In the genomic region with DNA sequence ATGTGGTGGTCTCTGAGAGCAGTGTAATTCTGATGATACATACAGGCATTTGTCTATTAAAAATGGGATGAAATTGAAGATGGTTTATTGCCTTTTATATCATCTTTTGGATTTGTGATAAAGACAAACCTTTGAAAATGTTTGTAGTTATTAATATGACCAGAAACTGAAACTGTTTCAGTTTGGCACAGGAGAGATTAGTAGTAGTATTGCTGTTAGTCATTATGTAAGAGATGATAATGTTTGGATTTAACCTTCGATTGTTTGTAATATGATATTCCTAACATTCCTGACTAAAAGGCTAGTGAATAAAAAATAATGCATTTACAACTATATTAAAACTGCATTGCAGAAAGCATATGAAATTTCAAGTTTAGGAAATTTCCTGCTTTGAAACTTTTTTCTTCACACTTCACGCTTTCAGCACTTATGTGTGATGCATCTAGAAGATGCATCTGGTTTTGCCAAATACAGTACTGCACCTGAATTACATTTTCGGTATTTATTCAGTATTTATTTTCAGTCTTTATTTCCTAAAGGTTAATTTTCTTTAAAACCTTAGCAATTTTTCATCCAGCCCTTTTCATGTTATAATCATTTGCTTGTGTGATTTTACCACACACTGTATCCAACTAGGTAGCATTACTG, we compare ENCODE assay signal across 16 cellular contexts. TPM values are rescaled to one million over a fixed set of nuclear protein-coding genes. Genes with fewer than 3 reads are reported as not detected.
DNase-seq lines count a peak whose midpoint lies in the region; ATAC-seq and TF ChIP-seq lines count a peak whose summit lies in the region.
"Had no signal": no experiment of that assay in that cellular context is flagged by ENCODE, and none has a peak within 500 bp of the region (broad histone marks: within the 10 kb centered on the region; RNA-seq: fewer than 3 reads in every experiment).

No MANE protein-coding gene starts in this region.

- H3K9ac ChIP-seq in KMS-11 = no peak overlapping the region

- H3K9me3 ChIP-seq in psoas muscle = no peaks in the 10 kb centered on the region

- H3K4me2 ChIP-seq in KMS-11 = 0 out of 2 replicates have a peak overlapping the region, but pooled peaks have one; percentile 27

- intact Hi-C loops in psoas muscle (cut with DNase I) = no loop called here

- H3K36me3 ChIP-seq in KMS-11 (ENCODE audit: insufficient read depth) (no peaks in the 10 kb centered on the region), psoas muscle (ENCODE audit: insufficient read depth in 1 of 2, low read depth in 1 of 2) (no peaks in the 10 kb centered on the region)
- H3K36me3 ChIP-seq: cardiac muscle cell, thoracic aorta had no signal

- H3K27me3 ChIP-seq in KMS-11 (ENCODE audit: insufficient read depth, low read depth) (no peaks in the 10 kb centered on the region), psoas muscle (ENCODE audit: insufficient read depth in 3 of 3, low read length in 2 of 3) (no peaks in the 10 kb centered on the region)
- H3K27me3 ChIP-seq: cardiac muscle cell had no signal

- H4K20me1 ChIP-seq in KMS-11 (ENCODE audit: insufficient read depth) = no peaks in the 10 kb centered on the region

- peaks cover 22% of the 10 kb centered on the region; the same call in 1 of the 2 replicates for H3K79me2 ChIP-seq in KMS-11 (ENCODE audit: insufficient read depth, low read depth)

- ATAC-seq in psoas muscle (no peak), GM21423 (IDR thresholded peaks at IDR 0.05; ENCODE audit: unreplicated experiment) (no peak), HG03378 (IDR thresholded peaks at IDR 0.05; ENCODE audit: unreplicated experiment) (no peak)
- ATAC-seq: activated CD8-positive, alpha-beta T cell treated with anti-CD3 and anti-CD28 coated beads for 36 hours had no signal

- DNase-seq in GM10266 (ENCODE audit: extremely low spot score) = peak; percentile 24
- peak; percentile 31 for DNase-seq in choroid plexus epithelial cell (ENCODE audit: low read depth)
- DNase-seq in psoas muscle = no peak
- DNase-seq in KBM-7 = no peak
- DNase-seq in cerebellar cortex (ENCODE audit: low spot score) = no peak
- DNase-seq: activated effector memory CD4-positive, alpha-beta T cell treated with Interleukin-2 at 50 U/mL for 16 hours; islet precursor cell; NCI-H1417 treated with DMSO at 0.1 percent for 48 hours; NCI-H2227 treated with DMSO at 0.1 percent for 48 hours; posterior cingulate gyrus had no signal

- WGBS in psoas muscle, 3 donors = 51 to 63% (median 54%) methylated on average over 3 of the region's 3 CpGs

- no peak overlapping the region for H2AFZ ChIP-seq in KMS-11 (ENCODE audit: low read depth)

- H3K4me1 ChIP-seq in KMS-11 (ENCODE audit: low read depth, poor library complexity, severe bottlenecking) = peaks cover 12% of the 10 kb centered on the region
- peaks cover 55% of the 10 kb centered on the region for H3K4me1 ChIP-seq in psoas muscle

- H3K27ac ChIP-seq in KMS-11 (no peak overlapping the region), psoas muscle (peak overlapping the region; percentile 44)
- H3K27ac ChIP-seq: cardiac muscle cell, thoracic aorta had no signal

- in situ Hi-C loops in KBM-7 (cut with MboI; ENCODE audit: low pct_unique_long_range_greater_than_20kb, low sequenced_read_pairs) = no loop called here

- H3K4me3 ChIP-seq in KMS-11 (IDR thresholded peaks at IDR 0.05; ENCODE audit: insufficient read depth, low read depth, low read length) = no peak overlapping the region
- H3K4me3 ChIP-seq in choroid plexus epithelial cell (ENCODE audit: low read depth, low read length) = no peak overlapping the region
- H3K4me3 ChIP-seq in psoas muscle = no peak overlapping the region
- H3K4me3 ChIP-seq: cardiac muscle cell, thoracic aorta had no signal

- TF ChIP-seq CTCF in GM10266 (IDR thresholded peaks at IDR 0.05; ENCODE audit: control insufficient read depth, insufficient read depth, low read depth, missing control alignments) = no peak
- no peak for TF ChIP-seq CTCF in KMS-11 (conservative IDR thresholded peaks at IDR 0.05; ENCODE audit: low read depth, low read length)
- no peak for TF ChIP-seq CTCF in choroid plexus epithelial cell (conservative IDR thresholded peaks at IDR 0.05; ENCODE audit: low read depth, low read length)
- no peak for TF ChIP-seq CTCF in psoas muscle (IDR thresholded peaks at IDR 0.05)

RNA-seq across cellular contexts. Expression of gene ADIPOR2, which starts 25.5 kb away (rescaled TPM):
- total RNA-seq in psoas muscle = 10 to 100 TPM; 36.7 to 49.4 (median 43.2) TPM
- polyA plus RNA-seq in psoas muscle = 10 to 100 TPM; 28.6 to 52.1 (median 44.2) TPM

Comparison
In these comparisons a context has a peak if more than half of its experiments do, and no peak if none do; other contexts are left out.
1. DNase-seq: peak in GM10266 (single experiment) and choroid plexus epithelial cell (single experiment); none in psoas muscle (0 of 2), KBM-7 (single experiment) and cerebellar cortex (single experiment).